8 cellular contexts compared by ENCODE assay signal in genomic region chr22:44085743-44086741, GRCh38.
A peak's percentile ranks its signal among the peaks of the same experiment; 100 is the strongest.
DNase-seq lines count a peak whose midpoint lies in the region; ATAC-seq and TF ChIP-seq lines count a peak whose summit lies in the region.

No MANE protein-coding gene starts in this region.

- peak; percentile 56 for TF ChIP-seq CTCF in Calu3 (IDR thresholded peaks at IDR 0.05; ENCODE audit: unreplicated experiment)
- TF ChIP-seq CTCF in liver (IDR thresholded peaks at IDR 0.05; ENCODE audit: low read depth, low read length, missing input control): peak; percentile 35

- BruUV-seq in Calu3 (replicated peaks; lab: Mats Ljungman, UMichigan): no TSS peak

- no peaks in the 10 kb centered on the region for H3K27me3 Mint-ChIP-seq in Calu3 (ENCODE audit: unreplicated experiment)

- no peaks in the 10 kb centered on the region for H3K36me3 ChIP-seq in HAP-1 (replicated peaks)
- no peaks in the 10 kb centered on the region for H3K36me3 ChIP-seq in liver (ENCODE audit: control insufficient read depth in 4 of 4, insufficient read depth in 3 of 4, low read depth in 1 of 4, low read length in 3 of 4)
- no peaks in the 10 kb centered on the region for H3K36me3 ChIP-seq in aorta (ENCODE audit: control insufficient read depth in 1 of 2, insufficient read depth in 2 of 2, low read length in 1 of 2)

- H3K27ac ChIP-seq in liver (ENCODE audit: low read depth in 1 of 2, low read length in 2 of 2) (no peak overlapping the region), aorta (ENCODE audit: low read depth in 1 of 2, low read length in 2 of 2) (no peak overlapping the region)

- H3K9me3 ChIP-seq in HAP-1 (no peaks in the 10 kb centered on the region), liver (ENCODE audit: control insufficient read depth in 4 of 4, low read length in 3 of 4) (no peaks in the 10 kb centered on the region), aorta (ENCODE audit: control insufficient read depth, low read length) (peaks cover 2% of the 10 kb centered on the region)

- 66% methylated on average over 21 of the region's 21 CpGs for WGBS in liver
- 61 to 65% methylated on average over 21 of the region's 21 CpGs for WGBS in aorta, 2 donors

- peaks cover 7% of the 10 kb centered on the region for H3K4me1 Mint-ChIP-seq in Calu3 (ENCODE audit: low read depth, unreplicated experiment)

- peak; percentile 63 for ATAC-seq in aorta (ENCODE audit: low FRiP score)
- no peak for ATAC-seq in GM18502 (IDR thresholded peaks at IDR 0.05; ENCODE audit: poor library complexity, unreplicated experiment)

- H3K4me3 Mint-ChIP-seq in Calu3 (ENCODE audit: low read depth, unreplicated experiment): no peak overlapping the region

- H3K4me3 ChIP-seq in HAP-1 (no peak overlapping the region), liver (ENCODE audit: low read depth in 1 of 3, low read length in 3 of 3) (no peak overlapping the region), aorta (ENCODE audit: low read length in 2 of 2) (no peak overlapping the region)

- H3K4me1 ChIP-seq in HAP-1 (peaks cover 6% of the 10 kb centered on the region; the same call in 1 of the 2 replicates), liver (ENCODE audit: control insufficient read depth in 4 of 4, insufficient read depth in 4 of 4, low read length in 3 of 4) (no peaks in the 10 kb centered on the region), aorta (ENCODE audit: control insufficient read depth in 1 of 2, insufficient read depth in 2 of 2, low read length in 2 of 2) (no peaks in the 10 kb centered on the region)

- intact Hi-C loops in Calu3 (cut with micrococcal nuclease; ENCODE audit: unreplicated experiment): no loop called here
- intact Hi-C loops in aorta (cut with DNase I): no loop called here

- no peaks in the 10 kb centered on the region for H3K36me3 Mint-ChIP-seq in Calu3 (ENCODE audit: insufficient read depth, unreplicated experiment)

- DNase-seq in Calu3 (peak; percentile 66), HAP-1 (ENCODE audit: low spot score in 2 of 2) (peak; percentile 19 to 35), NCI-H69 (lab: John Stamatoyannopoulos, UW) (peak; percentile 80), cerebellar cortex (ENCODE audit: low spot score) (peak; percentile 50), aorta (no peak), cerebellar nuclear complex (lab: John Stamatoyannopoulos, UW) (no peak)

- peak; percentile 66 to 70 for TF ChIP-seq RAD21 in liver (IDR thresholded peaks at IDR 0.05)

- no peak overlapping the region for H3K27ac Mint-ChIP-seq in Calu3 (ENCODE audit: unreplicated experiment)

- CTCF ChIA-PET in Calu3 (lab: Charles Lee): interaction anchor here (0.5 to 2.3 kb wide), 13 partner anchors 11 to 607 kb away, joined by 3 to 56 read pairs (median 4); no protein-coding TSS in a partner anchor

- no peak overlapping the region for H3K9ac ChIP-seq in liver (ENCODE audit: low read depth in 1 of 2, low read length in 2 of 2)

- H3K9me3 Mint-ChIP-seq in Calu3 (ENCODE audit: low read depth, unreplicated experiment): no peaks in the 10 kb centered on the region

- in situ Hi-C loops in HAP-1 (cut with MboI; ENCODE audit: low sequenced_read_pairs): loop anchor here (10.0 kb wide), 1 partner anchor 539 kb away; no protein-coding TSS in a partner anchor

- H3K27me3 ChIP-seq in HAP-1 (ENCODE audit: low read depth) (no peaks in the 10 kb centered on the region), liver (ENCODE audit: control insufficient read depth in 4 of 4, insufficient read depth in 4 of 4, low read length in 3 of 4) (no peaks in the 10 kb centered on the region), aorta (ENCODE audit: control insufficient read depth in 1 of 2, insufficient read depth in 2 of 2, low read length in 1 of 2) (no peaks in the 10 kb centered on the region)

TF ChIP-seq in liver, 16 proteins besides CTCF, POLR2A, EP300 and RAD21:
- TF ChIP-seq HNF4A (conservative IDR thresholded peaks at IDR 0.05) (no peak), NR2F2 (IDR thresholded peaks at IDR 0.05) (peak; percentile 30), REST (IDR thresholded peaks at IDR 0.05) (no peak)

Comparison
In these comparisons a context has a peak if more than half of its experiments do, and no peak if none do; other contexts are left out.
1. DNase-seq: peak in Calu3 (single experiment), HAP-1 (2 of 2), NCI-H69 (single experiment) and cerebellar cortex (single experiment); none in aorta (0 of 2) and cerebellar nuclear complex (0 of 2).